8 cellular contexts compared by ENCODE assay signal in the genomic region with DNA sequence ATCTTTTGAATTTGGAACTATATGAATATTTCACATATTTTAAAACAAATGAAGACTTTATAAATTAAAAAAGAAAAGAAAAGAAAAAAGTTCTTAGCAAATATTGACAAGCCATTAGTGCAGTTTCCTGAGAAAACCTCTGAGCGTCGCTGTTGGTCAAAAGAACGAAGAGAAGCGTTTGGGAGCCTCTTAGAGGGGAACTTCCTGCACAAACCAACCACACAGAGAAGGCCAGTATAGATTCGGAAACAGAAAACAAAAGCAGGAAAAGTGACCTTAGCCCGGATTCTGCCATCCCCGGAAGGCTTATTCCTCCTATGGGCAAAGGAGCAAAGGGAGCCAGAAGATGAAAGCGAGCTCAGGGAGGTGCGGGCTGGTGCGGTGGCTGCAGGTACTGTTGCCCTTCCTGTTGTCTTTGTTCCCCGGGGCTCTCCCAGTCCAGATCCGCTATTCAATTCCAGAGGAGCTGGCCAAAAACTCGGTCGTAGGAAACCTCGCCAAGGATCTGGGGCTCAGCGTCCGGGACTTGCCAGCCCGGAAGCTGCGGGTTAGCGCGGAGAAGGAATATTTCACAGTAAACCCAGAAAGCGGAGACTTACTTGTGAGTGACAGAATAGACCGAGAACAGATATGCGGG. TPM values are rescaled to one million over a fixed set of nuclear protein-coding genes. Genes with fewer than 3 reads are reported as not detected.
DNase-seq lines count a peak whose midpoint lies in the region; ATAC-seq, FAIRE-seq and TF ChIP-seq lines count a peak whose summit lies in the region.

Gene PCDHGB2 (plus strand): TSS at position 205 of the 637 bp plus-strand sequence. CDS start 142 bp downstream, at position 347.

- peaks cover 69% of the 10 kb centered on the region for H3K27me3 Mint-ChIP-seq in activated naive CD8-positive, alpha-beta T cell treated with anti-CD3 and anti-CD28 coated beads, Interleukin-2, amount 50 U/mL, for 24 hours

- H3K4me1 Mint-ChIP-seq in activated naive CD8-positive, alpha-beta T cell treated with anti-CD3 and anti-CD28 coated beads, Interleukin-2, amount 50 U/mL, for 24 hours: peaks cover 2% of the 10 kb centered on the region

- H3K36me3 ChIP-seq in kidney (ENCODE audit: control insufficient read depth in 1 of 2, insufficient read depth in 2 of 2, low read length in 2 of 2) (no peaks in the 10 kb centered on the region), urinary bladder (ENCODE audit: insufficient read depth) (no peaks in the 10 kb centered on the region)

- no peaks in the 10 kb centered on the region for H3K4me1 ChIP-seq in kidney (ENCODE audit: control insufficient read depth in 1 of 2, insufficient read depth in 1 of 2, low read depth in 1 of 2, low read length in 2 of 2)
- no peaks in the 10 kb centered on the region for H3K4me1 ChIP-seq in urinary bladder (ENCODE audit: insufficient read depth)

- H3K9me3 ChIP-seq in kidney (ENCODE audit: control insufficient read depth in 1 of 2, low read length in 2 of 2): peaks cover 28 to 88% of the 10 kb centered on the region in 2 donors

- peak within 1 kb of the TSS; percentile 76 for H3K4me3 Mint-ChIP-seq in activated naive CD8-positive, alpha-beta T cell treated with anti-CD3 and anti-CD28 coated beads, Interleukin-2, amount 50 U/mL, for 24 hours

- no peak within 1 kb of the TSS for H3K27ac Mint-ChIP-seq in activated naive CD8-positive, alpha-beta T cell treated with anti-CD3 and anti-CD28 coated beads, Interleukin-2, amount 50 U/mL, for 24 hours

- H3K4me3 ChIP-seq in kidney (ENCODE audit: low read length in 2 of 2): peak within 1 kb of the TSS; percentile 16 to 36
- peak within 1 kb of the TSS; percentile 1 for H3K4me3 ChIP-seq in urinary bladder (ENCODE audit: low read depth, low read length)

- DNase-seq in AG08396 (ENCODE audit: low spot score) (peak; percentile 67), M059J (ENCODE audit: low read depth) (peak; percentile 9), kidney (no peak), T1000 (lab: John Stamatoyannopoulos, UW) (no peak), NCI-H1436 treated with DMSO at 0.1 percent for 48 hours (lab: John Stamatoyannopoulos, UW) (no peak)
- DNase-seq in activated naive CD8-positive, alpha-beta T cell treated with anti-CD3 and anti-CD28 coated beads, Interleukin-2, amount 50 U/mL, for 24 hours: no peak

- H3K9ac ChIP-seq in kidney (ENCODE audit: low read length in 2 of 2): no peak within 1 kb of the TSS

- H3K9me3 Mint-ChIP-seq in activated naive CD8-positive, alpha-beta T cell treated with anti-CD3 and anti-CD28 coated beads, Interleukin-2, amount 50 U/mL, for 24 hours: peaks cover 53% of the 10 kb centered on the region

- TF ChIP-seq CTCF in kidney (IDR thresholded peaks at IDR 0.05; ENCODE audit: borderline replicate concordance, extremely low read depth, insufficient read depth): no peak

- peaks cover 37% of the 10 kb centered on the region for H3K36me3 Mint-ChIP-seq in activated naive CD8-positive, alpha-beta T cell treated with anti-CD3 and anti-CD28 coated beads, Interleukin-2, amount 50 U/mL, for 24 hours (ENCODE audit: low read depth)

- H3K27ac ChIP-seq in kidney (ENCODE audit: low read depth in 2 of 2, low read length in 2 of 2) (no peak within 1 kb of the TSS), urinary bladder (ENCODE audit: low read depth) (no peak within 1 kb of the TSS)

- 19% methylated on average over 24 of the region's 24 CpGs for WGBS in urinary bladder

- intact Hi-C loops in kidney (cut with DNase I): no loop called here

- ATAC-seq in GM18517 (IDR thresholded peaks at IDR 0.05; ENCODE audit: unreplicated experiment): peak; percentile 56
- ATAC-seq in activated naive CD8-positive, alpha-beta T cell treated with anti-CD3 and anti-CD28 coated beads, Interleukin-2, amount 50 U/mL, for 24 hours: no peak

- FAIRE-seq in kidney (lab: Jason Lieb, UNC): no peak

RNA-seq across cellular contexts. Expression of gene PCDHGB2, which starts in this region (rescaled TPM):
- 0.25 and 0.57 TPM in 2 replicates for total RNA-seq in M059J (2014; rRNA removed; shearing (Covaris generic))
- total RNA-seq in kidney (4.0 TPM), urinary bladder (7.9 TPM)
- polyA plus RNA-seq in kidney (ENCODE audit: insufficient read depth, low read depth, low replicate concordance) (not detected), urinary bladder (2.2 TPM)

Comparison
In these comparisons a context has a peak if more than half of its experiments do, and no peak if none do; other contexts are left out.
1. Peak in DNase-seq in M059J; RNA of the gene not detected or under 1 TPM.